Comparison of ENCODE assay signal across 15 cellular contexts in genomic region chr9:6829027-6829426, GRCh38.
DNase-seq lines count a peak whose midpoint lies in the region; ATAC-seq and TF ChIP-seq lines count a peak whose summit lies in the region.
"Had no signal": no experiment of that assay in that cellular context is flagged by ENCODE, and none has a peak within 500 bp of the region (broad histone marks: within the 10 kb centered on the region; RNA-seq: fewer than 3 reads in every experiment).

No MANE protein-coding gene starts in this region.

- no peak overlapping the region for H4K91ac ChIP-seq in mesenchymal stem cell (ENCODE audit: low read length)

- H3K9ac ChIP-seq in mesenchymal stem cell (ENCODE audit: low read length) = no peak overlapping the region

- H3K4me3 ChIP-seq in choroid plexus epithelial cell (ENCODE audit: low read depth, low read length) (no peak overlapping the region), mesenchymal stem cell (ENCODE audit: insufficient read depth in 1 of 2, low read depth in 1 of 2, low read length in 2 of 2) (no peak overlapping the region), lower leg skin (ENCODE audit: low read depth, poor library complexity, severe bottlenecking) (no peak overlapping the region)
- H3K4me3 ChIP-seq: gastrocnemius medialis had no signal

- no peak overlapping the region for H2AFZ ChIP-seq in mesenchymal stem cell (ENCODE audit: low read depth, low read length)

- H2BK5ac ChIP-seq in mesenchymal stem cell (ENCODE audit: low read depth, low read length, poor library complexity, severe bottlenecking) = no peak overlapping the region

- H3K27ac ChIP-seq in mesenchymal stem cell (ENCODE audit: low read length, poor library complexity, severe bottlenecking) = no peak overlapping the region
- H3K27ac ChIP-seq: gastrocnemius medialis had no signal

- peaks cover 5% of the 10 kb centered on the region for H3K9me3 ChIP-seq in mesenchymal stem cell (ENCODE audit: control insufficient read depth, low read length)
- H3K9me3 ChIP-seq: gastrocnemius medialis had no signal

- H3K23ac ChIP-seq in mesenchymal stem cell (ENCODE audit: low read length in 2 of 2) = no peak overlapping the region

- H3K4me1 Mint-ChIP-seq in Calu3 (ENCODE audit: low read depth, unreplicated experiment) = peaks cover 9% of the 10 kb centered on the region
- H3K4me1 Mint-ChIP-seq in effector memory CD8-positive, alpha-beta T cell (ENCODE audit: low read depth in 2 of 2) = peaks cover 4 to 14% of the 10 kb centered on the region in 2 donors
- H3K4me1 Mint-ChIP-seq: activated naive CD4-positive, alpha-beta T cell treated with anti-CD3 and anti-CD28 coated beads, Interleukin-2, amount 10 ng/mL, durations not matched to agents 7 days and 5 days had no signal

- no peak for TF ChIP-seq POLR2A in lower leg skin (IDR thresholded peaks at IDR 0.05)

- TF ChIP-seq CTCF in Calu3 (IDR thresholded peaks at IDR 0.05; ENCODE audit: unreplicated experiment) (no peak), choroid plexus epithelial cell (conservative IDR thresholded peaks at IDR 0.05; ENCODE audit: low read depth, low read length) (peak; percentile 15), lower leg skin (IDR thresholded peaks at IDR 0.05) (no peak)

- no peak for ATAC-seq in effector memory CD8-positive, alpha-beta T cell (replicated peaks)
- ATAC-seq: gastrocnemius medialis; naive thymus-derived CD8-positive, alpha-beta T cell had no signal

- no peak overlapping the region for H2BK120ac ChIP-seq in mesenchymal stem cell (ENCODE audit: low read depth, low read length)

- H4K8ac ChIP-seq in mesenchymal stem cell (ENCODE audit: low read length) = no peak overlapping the region

- no peak overlapping the region for H3K4me3 Mint-ChIP-seq in Calu3 (ENCODE audit: low read depth, unreplicated experiment)
- H3K4me3 Mint-ChIP-seq in effector memory CD8-positive, alpha-beta T cell = no peak overlapping the region
- H3K4me3 Mint-ChIP-seq: activated naive CD4-positive, alpha-beta T cell treated with anti-CD3 and anti-CD28 coated beads, Interleukin-2, amount 10 ng/mL, durations not matched to agents 7 days and 5 days; IgD-negative memory B cell; naive thymus-derived CD8-positive, alpha-beta T cell had no signal

- H2AK5ac ChIP-seq in mesenchymal stem cell (ENCODE audit: low read length, severe bottlenecking) = no peak overlapping the region

- H3K27me3 ChIP-seq in mesenchymal stem cell (ENCODE audit: control insufficient read depth in 1 of 2, insufficient read depth in 1 of 2, low read length in 2 of 2) = no peaks in the 10 kb centered on the region
- H3K27me3 ChIP-seq: gastrocnemius medialis had no signal

- WGBS in mesenchymal stem cell = 100% methylated on average over 2 of the region's 2 CpGs
- 94 to 97% methylated on average over 2 of the region's 2 CpGs for WGBS in lower leg skin, 2 donors

- H3K27ac Mint-ChIP-seq in Calu3 (ENCODE audit: unreplicated experiment) = peak overlapping the region; percentile 31
- H3K27ac Mint-ChIP-seq in effector memory CD8-positive, alpha-beta T cell = peak overlapping the region in 1 of 2 donors; percentile 31
- H3K27ac Mint-ChIP-seq: activated naive CD4-positive, alpha-beta T cell treated with anti-CD3 and anti-CD28 coated beads, Interleukin-2, amount 10 ng/mL, durations not matched to agents 7 days and 5 days had no signal

- no peaks in the 10 kb centered on the region for H3K4me1 ChIP-seq in mesenchymal stem cell (ENCODE audit: control insufficient read depth, insufficient read depth, low read depth, low read length)
- H3K4me1 ChIP-seq: gastrocnemius medialis had no signal

- H3K18ac ChIP-seq in mesenchymal stem cell (ENCODE audit: low read depth in 1 of 2, low read length in 2 of 2) = no peak overlapping the region

- BruUV-seq in Calu3 (replicated peaks; lab: Mats Ljungman, UMichigan) = no TSS peak

- H3K79me1 ChIP-seq in mesenchymal stem cell (replicated peaks; ENCODE audit: low read length, poor library complexity, severe bottlenecking) = peaks cover 8% of the 10 kb centered on the region

- H3K9me3 Mint-ChIP-seq in Calu3 (ENCODE audit: low read depth, unreplicated experiment) = no peaks in the 10 kb centered on the region
- no peaks in the 10 kb centered on the region for H3K9me3 Mint-ChIP-seq in effector memory CD8-positive, alpha-beta T cell
- H3K9me3 Mint-ChIP-seq: activated naive CD4-positive, alpha-beta T cell treated with anti-CD3 and anti-CD28 coated beads, Interleukin-2, amount 10 ng/mL, durations not matched to agents 7 days and 5 days; IgD-negative memory B cell had no signal

- no peak overlapping the region for H2BK12ac ChIP-seq in mesenchymal stem cell (ENCODE audit: low read length in 2 of 2)

- H3K4me2 ChIP-seq in mesenchymal stem cell (ENCODE audit: low read length, poor library complexity, severe bottlenecking) = no peak overlapping the region

- intact Hi-C loops in Calu3 (cut with micrococcal nuclease; ENCODE audit: unreplicated experiment) (loop anchor here (5.0 kb wide), 1 partner anchor 218 kb away; no protein-coding TSS in a partner anchor), lower leg skin (cut with DNase I; ENCODE audit: low total_unique reads) (no loop called here)

- peaks cover 5 to 14% of the 10 kb centered on the region in 2 experiments for H3K36me3 ChIP-seq in mesenchymal stem cell (ENCODE audit: control insufficient read depth in 1 of 2, insufficient read depth in 2 of 2, low read depth in 1 of 2, low read length in 2 of 2)

- no peaks in the 10 kb centered on the region for H3K36me3 Mint-ChIP-seq in Calu3 (ENCODE audit: insufficient read depth, unreplicated experiment)
- peaks cover 17% of the 10 kb centered on the region for H3K36me3 Mint-ChIP-seq in effector memory CD8-positive, alpha-beta T cell (ENCODE audit: insufficient read depth)

- H3K4ac ChIP-seq in mesenchymal stem cell (ENCODE audit: low read depth in 1 of 2, low read length in 2 of 2) = no peak overlapping the region

- H3K27me3 Mint-ChIP-seq in Calu3 (ENCODE audit: unreplicated experiment) = no peaks in the 10 kb centered on the region
- no peaks in the 10 kb centered on the region for H3K27me3 Mint-ChIP-seq in effector memory CD8-positive, alpha-beta T cell
- H3K27me3 Mint-ChIP-seq: activated naive CD4-positive, alpha-beta T cell treated with anti-CD3 and anti-CD28 coated beads, Interleukin-2, amount 10 ng/mL, durations not matched to agents 7 days and 5 days; IgD-negative memory B cell; naive thymus-derived CD8-positive, alpha-beta T cell had no signal

- H3K14ac ChIP-seq in mesenchymal stem cell (ENCODE audit: low read length in 2 of 2) = no peak overlapping the region

- DNase-seq in Calu3 = peak; percentile 2
- peak; percentile 15 for DNase-seq in HT-29 (ENCODE audit: low spot score)
- DNase-seq in choroid plexus epithelial cell (ENCODE audit: low read depth) = peak; percentile 27
- DNase-seq in mesenchymal stem cell = peak; percentile 34
- DNase-seq in stimulated activated CD4-positive, alpha-beta T cell treated with anti-CD3 and anti-CD28 coated beads, Interleukin-15, amount 100 ng/mL, for 24 hours = no peak
- no peak for DNase-seq in NCI-H2227 (lab: John Stamatoyannopoulos, UW; ENCODE audit: unreplicated experiment)
- no peak for DNase-seq in lower leg skin (ENCODE audit: low spot score in 2 of 2)
- DNase-seq in effector memory CD8-positive, alpha-beta T cell = no peak
- DNase-seq: activated naive CD4-positive, alpha-beta T cell treated with anti-CD3 and anti-CD28 coated beads, Interleukin-2, amount 10 ng/mL, durations not matched to agents 7 days and 5 days; cortex of kidney; gastrocnemius medialis; naive thymus-derived CD8-positive, alpha-beta T cell; NCI-H1436; NCI-H524 had no signal

- CTCF ChIA-PET in Calu3 (lab: Charles Lee) = interaction anchor here (0.6 to 1.2 kb wide), 2 partner anchors 33 to 258 kb away, joined by 3 read pairs; no protein-coding TSS in a partner anchor

- no peak overlapping the region for H2BK15ac ChIP-seq in mesenchymal stem cell (ENCODE audit: low read depth, poor library complexity, severe bottlenecking)

Comparison
In these comparisons a context has a peak if more than half of its experiments do, and no peak if none do; other contexts are left out.
1. DNase-seq: peak in Calu3 (single experiment), HT-29 (single experiment), choroid plexus epithelial cell (single experiment) and mesenchymal stem cell (single experiment); none in stimulated activated CD4-positive, alpha-beta T cell treated with anti-CD3 and anti-CD28 coated beads, Interleukin-15, amount 100 ng/mL, for 24 hours (single experiment), NCI-H2227 (single experiment), lower leg skin (0 of 2) and effector memory CD8-positive, alpha-beta T cell (0 of 3).